Comparison of ENCODE assay signal across 8 cellular contexts in genomic region chr3:132549890-132550578, GRCh38. TPM values are rescaled to one million over a fixed set of nuclear protein-coding genes. Genes with fewer than 3 reads are reported as not detected.
A peak's percentile ranks its signal among the peaks of the same experiment; 100 is the strongest.
DNase-seq lines count a peak whose midpoint lies in the region; ATAC-seq, FAIRE-seq and TF ChIP-seq lines count a peak whose summit lies in the region.

No MANE protein-coding gene starts in this region.

- peaks cover 3% of the 10 kb centered on the region for H3K9me3 Mint-ChIP-seq in activated naive CD8-positive, alpha-beta T cell treated with anti-CD3 and anti-CD28 coated beads, Interleukin-2, amount 50 U/mL, for 24 hours

- H3K4me1 Mint-ChIP-seq in activated naive CD8-positive, alpha-beta T cell treated with anti-CD3 and anti-CD28 coated beads, Interleukin-2, amount 50 U/mL, for 24 hours, result peaks cover 53% of the 10 kb centered on the region

- H3K4me3 Mint-ChIP-seq in activated naive CD8-positive, alpha-beta T cell treated with anti-CD3 and anti-CD28 coated beads, Interleukin-2, amount 50 U/mL, for 24 hours, result peak overlapping the region; percentile 65

- FAIRE-seq in frontal cortex (lab: Jason Lieb, UNC), result no peak

- ATAC-seq in GM18907 (IDR thresholded peaks at IDR 0.05; ENCODE audit: unreplicated experiment) (peak; percentile 78), HG03135 (IDR thresholded peaks at IDR 0.05; ENCODE audit: unreplicated experiment) (peak; percentile 87)
- ATAC-seq in activated naive CD8-positive, alpha-beta T cell treated with anti-CD3 and anti-CD28 coated beads, Interleukin-2, amount 50 U/mL, for 24 hours, result peak; percentile 95

- no peak overlapping the region for H3K4me3 ChIP-seq in AG10803 (ENCODE audit: low read length)

- H3K36me3 Mint-ChIP-seq in activated naive CD8-positive, alpha-beta T cell treated with anti-CD3 and anti-CD28 coated beads, Interleukin-2, amount 50 U/mL, for 24 hours (ENCODE audit: low read depth), result peaks cover 18% of the 10 kb centered on the region

- DNase-seq in AG10803 (ENCODE audit: low read depth) (peak; percentile 82), T1000 (lab: John Stamatoyannopoulos, UW) (no peak), SW480 (ENCODE audit: low spot score) (no peak), frontal cortex (ENCODE audit: low spot score in 2 of 2) (no peak), NCI-H1930 (lab: John Stamatoyannopoulos, UW) (no peak)
- peak; percentile 26 for DNase-seq in activated naive CD8-positive, alpha-beta T cell treated with anti-CD3 and anti-CD28 coated beads, Interleukin-2, amount 50 U/mL, for 24 hours

- TF ChIP-seq CTCF in AG10803 (conservative IDR thresholded peaks at IDR 0.05; ENCODE audit: low read length), result no peak

- H3K27me3 Mint-ChIP-seq in activated naive CD8-positive, alpha-beta T cell treated with anti-CD3 and anti-CD28 coated beads, Interleukin-2, amount 50 U/mL, for 24 hours, result no peaks in the 10 kb centered on the region

- H3K27ac Mint-ChIP-seq in activated naive CD8-positive, alpha-beta T cell treated with anti-CD3 and anti-CD28 coated beads, Interleukin-2, amount 50 U/mL, for 24 hours, result peak overlapping the region; percentile 97

RNA-seq across cellular contexts. Expression of gene ACKR4, which starts 47.0 kb away (rescaled TPM):
- not detected for total RNA-seq in frontal cortex

Comparison
In these comparisons a context has a peak if more than half of its experiments do, and no peak if none do; other contexts are left out.
1. DNase-seq: peak in AG10803 (single experiment) and activated naive CD8-positive, alpha-beta T cell treated with anti-CD3 and anti-CD28 coated beads, Interleukin-2, amount 50 U/mL, for 24 hours (single experiment); none in T1000 (single experiment), SW480 (single experiment), frontal cortex (0 of 2) and NCI-H1930 (0 of 2).
2. Peak in every context shown above with its lines, with median percentiles within 50 percentile points of each other: ATAC-seq.